ENCODE assay signal across 8 cellular contexts in genomic region chr7:108181073-108181985, GRCh38. TPM values are rescaled to one million over a fixed set of nuclear protein-coding genes. Genes with fewer than 3 reads are reported as not detected.
DNase-seq lines count a peak whose midpoint lies in the region; ATAC-seq, FAIRE-seq and TF ChIP-seq lines count a peak whose summit lies in the region.

No MANE protein-coding gene starts in this region.

- H3K4me2 ChIP-seq in OCI-LY7 (ENCODE audit: low read length) (no peak overlapping the region), H1 (ENCODE audit: insufficient read depth in 1 of 2, low read depth in 2 of 2, low read length in 2 of 2) (peak overlapping the region; percentile 15 to 37; a peak in 3 of 4 replicates), mesenchymal stem cell (ENCODE audit: low read length, poor library complexity, severe bottlenecking) (no peak overlapping the region)

- TF ChIP-seq POLR2A in H1 (IDR thresholded peaks at IDR 0.05; ENCODE audit: control extremely low read depth in 1 of 2, low read depth in 2 of 2, low read length in 2 of 2) = no peak

- H2AFZ ChIP-seq in OCI-LY7 (ENCODE audit: low read length) = peak overlapping the region; percentile 20; the same call in 1 of the 2 replicates
- no peak overlapping the region for H2AFZ ChIP-seq in H1 (ENCODE audit: low read length)
- H2AFZ ChIP-seq in mesenchymal stem cell (ENCODE audit: low read depth, low read length) = no peak overlapping the region

- no peaks in the 10 kb centered on the region for H3K9me3 Mint-ChIP-seq in activated naive CD4-positive, alpha-beta T cell treated with anti-CD3 and anti-CD28 coated beads, Interleukin-2, amount 50 U/mL, for 72 hours

- no peak overlapping the region for H3K4ac ChIP-seq in H1 (replicated peaks; ENCODE audit: insufficient read length, low read depth, low read length)
- no peak overlapping the region for H3K4ac ChIP-seq in mesenchymal stem cell (ENCODE audit: low read depth in 1 of 2, low read length in 2 of 2)

- H3K27me3 ChIP-seq in H1 (replicated peaks in 1 of 4; ENCODE audit: control insufficient read depth in 3 of 4, extremely low read depth in 1 of 4, insufficient read depth in 3 of 4, low read length in 3 of 4) = no peaks in the 10 kb centered on the region
- H3K27me3 ChIP-seq in mesenchymal stem cell (ENCODE audit: control insufficient read depth in 1 of 2, insufficient read depth in 1 of 2, low read length in 2 of 2) = peaks cover 0 to 8% of the 10 kb centered on the region in 2 experiments

- CTCF ChIA-PET in OCI-LY7 (lab: Charles Lee; ENCODE audit: unreplicated experiment) = no interaction called here
- CTCF ChIA-PET in H1 (lab: Charles Lee; ENCODE audit: partially characterized antibody) = interaction anchor here (0.6 to 0.9 kb wide), 12 partner anchors 10 to 713 kb away, joined by 3 to 7 read pairs (median 3); no protein-coding TSS in a partner anchor

- no peaks in the 10 kb centered on the region for H3K36me3 ChIP-seq in OCI-LY7 (ENCODE audit: insufficient read depth, low read length)
- H3K36me3 ChIP-seq in H1 (ENCODE audit: control insufficient read depth in 2 of 4, insufficient read depth in 4 of 4, low read length in 3 of 4) = no peaks in the 10 kb centered on the region
- no peaks in the 10 kb centered on the region for H3K36me3 ChIP-seq in mesenchymal stem cell (ENCODE audit: control insufficient read depth in 1 of 2, insufficient read depth in 2 of 2, low read depth in 1 of 2, low read length in 2 of 2)

- H3K18ac ChIP-seq in H1 (ENCODE audit: extremely low read depth, low read length) (no peak overlapping the region), mesenchymal stem cell (ENCODE audit: low read depth in 1 of 2, low read length in 2 of 2) (no peak overlapping the region)

- TF ChIP-seq RAD21 in H1 (IDR thresholded peaks at IDR 0.05 in 1 of 2, conservative IDR thresholded peaks at IDR 0.05 in 1 of 2; ENCODE audit: low read depth in 2 of 2, low read length in 2 of 2) = peak; percentile 73 to 82

- H2BK15ac ChIP-seq in H1 (ENCODE audit: low read length) = no peak overlapping the region
- no peak overlapping the region for H2BK15ac ChIP-seq in mesenchymal stem cell (ENCODE audit: low read depth, poor library complexity, severe bottlenecking)

- H4K91ac ChIP-seq in H1 (replicated peaks; ENCODE audit: insufficient read length, low read length) = no peak overlapping the region
- H4K91ac ChIP-seq in mesenchymal stem cell (ENCODE audit: low read length) = no peak overlapping the region

- H2AK5ac ChIP-seq in H1 (ENCODE audit: low read depth, low read length) (no peak overlapping the region), mesenchymal stem cell (ENCODE audit: low read length, severe bottlenecking) (no peak overlapping the region)

- H3K23me2 ChIP-seq in H1 (ENCODE audit: low read depth, low read length) = no peaks in the 10 kb centered on the region

- no peak overlapping the region for H3K56ac ChIP-seq in H1 (replicated peaks; ENCODE audit: insufficient read length, low read depth, low read length)

- no peaks in the 10 kb centered on the region for H3K9me2 ChIP-seq in OCI-LY7 (ENCODE audit: insufficient read depth, low read length)

- no peak overlapping the region for H2BK20ac ChIP-seq in H1 (ENCODE audit: low read length)

- POLR2A ChIA-PET in OCI-LY7 (lab: Charles Lee) = interaction anchor here (0.7 to 1.0 kb wide), 2 partner anchors 316 to 564 kb away, joined by 3 read pairs; no protein-coding TSS in a partner anchor
- POLR2A ChIA-PET in H1 (lab: Charles Lee; ENCODE audit: partially characterized antibody) = no interaction called here

- WGBS in H1 (ENCODE audit: extremely low coverage in 1 of 2, insufficient coverage in 1 of 2, insufficient read length in 1 of 2, insufficient replicate concordance in 2 of 2, low coverage in 1 of 2, low lambda C conversion rate in 2 of 2, missing lambda C conversion rate in 1 of 2), 2 experiments = 11% methylated on average over 8 of the region's 8 CpGs; no CpG with 5 or more reads in 1 of the 2 experiments
- 83% methylated on average over 4 of the region's 8 CpGs for WGBS in mesenchymal stem cell

- DNase-seq in activated naive CD4-positive, alpha-beta T cell treated with anti-CD3 and anti-CD28 coated beads, Interleukin-2, amount 50 U/mL, for 72 hours (ENCODE audit: low spot score in 2 of 2) = peak in 1 of 2 donors; percentile 30
- DNase-seq in activated naive CD4-positive, alpha-beta T cell treated with anti-CD3 and anti-CD28 coated beads, Interleukin-2, amount 50 U/mL, for 16 hours = no peak
- peak; percentile 54 for DNase-seq in Jurkat, Clone E6-1 (ENCODE audit: low read depth, low spot score)
- peak; percentile 45 for DNase-seq in OCI-LY7 (ENCODE audit: low spot score)
- DNase-seq in H1 (ENCODE audit: low read depth in 1 of 2, low spot score in 2 of 2) = peak; percentile 64 to 70
- peak; percentile 63 for DNase-seq in mesenchymal stem cell
- no peak for DNase-seq in activated CD4-positive, alpha-beta T cell treated with anti-CD3 and anti-CD28 coated beads for 4 hours

- no peak overlapping the region for H2BK120ac ChIP-seq in H1 (replicated peaks; ENCODE audit: low read depth, low read length)
- no peak overlapping the region for H2BK120ac ChIP-seq in mesenchymal stem cell (ENCODE audit: low read depth, low read length)

- H3K4me3 ChIP-seq in Jurkat, Clone E6-1 (ENCODE audit: low read length) = no peak overlapping the region
- H3K4me3 ChIP-seq in OCI-LY7 (ENCODE audit: low read depth, low read length, poor library complexity, severe bottlenecking) = no peak overlapping the region
- H3K4me3 ChIP-seq in H1 (ENCODE audit: extremely low read depth in 1 of 4, insufficient read depth in 2 of 4, low read depth in 3 of 4, low read length in 4 of 4) = peak overlapping the region in 1 of 4 experiments; percentile 46; a peak in 2 of 8 replicates
- no peak overlapping the region for H3K4me3 ChIP-seq in mesenchymal stem cell (ENCODE audit: insufficient read depth in 1 of 2, low read depth in 1 of 2, low read length in 2 of 2)

- H3K14ac ChIP-seq in H1 (ENCODE audit: insufficient read length) (no peak overlapping the region), mesenchymal stem cell (ENCODE audit: low read length in 2 of 2) (no peak overlapping the region)

- H4K5ac ChIP-seq in H1 (ENCODE audit: insufficient read length, low read depth, low read length) = peak overlapping the region; percentile 40

- H3K27ac Mint-ChIP-seq in activated naive CD4-positive, alpha-beta T cell treated with anti-CD3 and anti-CD28 coated beads, Interleukin-2, amount 50 U/mL, for 72 hours = no peak overlapping the region

- H4K20me1 ChIP-seq in OCI-LY7 (ENCODE audit: insufficient read depth, low read length) = no peaks in the 10 kb centered on the region
- H4K20me1 ChIP-seq in H1 (replicated peaks in 1 of 2; ENCODE audit: control insufficient read depth in 1 of 2, insufficient read depth in 2 of 2, low read length in 2 of 2) = no peaks in the 10 kb centered on the region

- no peak overlapping the region for H2BK5ac ChIP-seq in H1 (ENCODE audit: low read depth, low read length)
- H2BK5ac ChIP-seq in mesenchymal stem cell (ENCODE audit: low read depth, low read length, poor library complexity, severe bottlenecking) = no peak overlapping the region

- no peak overlapping the region for H3K23ac ChIP-seq in H1 (ENCODE audit: insufficient read length)
- no peak overlapping the region for H3K23ac ChIP-seq in mesenchymal stem cell (ENCODE audit: low read length in 2 of 2)

- FAIRE-seq in H1 (lab: Jason Lieb, UNC) = peak; percentile 95

- no peaks in the 10 kb centered on the region for H3K79me1 ChIP-seq in H1 (ENCODE audit: low read depth, low read length)
- no peaks in the 10 kb centered on the region for H3K79me1 ChIP-seq in mesenchymal stem cell (replicated peaks; ENCODE audit: low read length, poor library complexity, severe bottlenecking)

- H3K79me2 ChIP-seq in OCI-LY7 (ENCODE audit: insufficient read depth, low read depth, low read length) (no peaks in the 10 kb centered on the region), H1 (ENCODE audit: control insufficient read depth in 1 of 2, insufficient read depth in 2 of 2, low read length in 2 of 2) (no peaks in the 10 kb centered on the region)

- no peaks in the 10 kb centered on the region for H3K9me3 ChIP-seq in OCI-LY7 (ENCODE audit: low read length)
- H3K9me3 ChIP-seq in H1 (ENCODE audit: insufficient read depth in 2 of 2, low read depth in 1 of 2, low read length in 1 of 2) = no peaks in the 10 kb centered on the region
- H3K9me3 ChIP-seq in mesenchymal stem cell (ENCODE audit: control insufficient read depth, low read length) = no peaks in the 10 kb centered on the region

- H3K9ac ChIP-seq in H1 (replicated peaks in 1 of 4; ENCODE audit: extremely low read depth in 1 of 4, low read depth in 3 of 4, low read length in 3 of 4) = no peak overlapping the region
- no peak overlapping the region for H3K9ac ChIP-seq in mesenchymal stem cell (ENCODE audit: low read length)

- no peaks in the 10 kb centered on the region for H3K36me3 Mint-ChIP-seq in activated naive CD4-positive, alpha-beta T cell treated with anti-CD3 and anti-CD28 coated beads, Interleukin-2, amount 50 U/mL, for 72 hours

- H3K27ac ChIP-seq in OCI-LY7 (ENCODE audit: low read depth, low read length, poor library complexity, severe bottlenecking) (no peak overlapping the region), H1 (ENCODE audit: low read depth, low read length) (no peak overlapping the region), mesenchymal stem cell (ENCODE audit: low read length, poor library complexity, severe bottlenecking) (no peak overlapping the region)

- TF ChIP-seq EP300 in H1 (IDR thresholded peaks at IDR 0.05; ENCODE audit: borderline replicate concordance in 1 of 2, low read depth in 2 of 2, low read length in 2 of 2) = peak in 1 of 2 experiments; percentile 41; a peak in 1 of 3 replicates

- H2BK12ac ChIP-seq in H1 (ENCODE audit: low read depth, low read length) (no peak overlapping the region), mesenchymal stem cell (ENCODE audit: low read length in 2 of 2) (no peak overlapping the region)

- H3K4me1 ChIP-seq in OCI-LY7 (ENCODE audit: insufficient read depth, low read length, poor library complexity, severe bottlenecking) = no peaks in the 10 kb centered on the region
- H3K4me1 ChIP-seq in H1 (replicated peaks in 1 of 4; ENCODE audit: control insufficient read depth in 3 of 4, insufficient read depth in 4 of 4, low read length in 3 of 4) = no peaks in the 10 kb centered on the region; a peak in 3 of 7 replicates
- H3K4me1 ChIP-seq in mesenchymal stem cell (ENCODE audit: control insufficient read depth, insufficient read depth, low read depth, low read length) = no peaks in the 10 kb centered on the region

- H4K8ac ChIP-seq in H1 (ENCODE audit: extremely low read depth, insufficient read depth, low read length) (no peak overlapping the region), mesenchymal stem cell (ENCODE audit: low read length) (no peak overlapping the region)

- ATAC-seq in activated naive CD4-positive, alpha-beta T cell treated with anti-CD3 and anti-CD28 coated beads, Interleukin-2, amount 50 U/mL, for 72 hours = peak; percentile 31 to 34
- ATAC-seq in HG03460 (IDR thresholded peaks at IDR 0.05; ENCODE audit: unreplicated experiment) = no peak

- intact Hi-C loops in OCI-LY7 (cut with micrococcal nuclease; ENCODE audit: unreplicated experiment) = loop anchor here (1.0 to 10.0 kb wide), 3 partner anchors 279 to 413 kb away; no protein-coding TSS in a partner anchor

- TF ChIP-seq CTCF in OCI-LY7 (conservative IDR thresholded peaks at IDR 0.05; ENCODE audit: low read length) (peak; percentile 94), H1 (IDR thresholded peaks at IDR 0.05; ENCODE audit: control extremely low read depth in 1 of 3, insufficient read depth in 1 of 3, low read depth in 1 of 3, low read length in 3 of 3) (peak in 2 of 3 experiments; percentile 39 to 52; a peak in 2 of 4 replicates)

- no TSS peak for BruUV-seq in OCI-LY7 (replicated peaks; lab: Mats Ljungman, UMichigan)

RNA-seq across cellular contexts. Expression of gene LAMB4, which starts 51.2 kb away (rescaled TPM):
- not detected for total RNA-seq in activated naive CD4-positive, alpha-beta T cell treated with anti-CD3 and anti-CD28 coated beads, Interleukin-2, amount 50 U/mL, for 72 hours
- not detected for polyA plus RNA-seq in Jurkat, Clone E6-1 (2012; ENCODE audit: insufficient read depth, insufficient read length)
- not detected in 2 replicates for total RNA-seq in OCI-LY7 (2014; rRNA removed; shearing (Covaris generic))
- total RNA-seq in OCI-LY7 (2022) = not detected in 2 replicates
- not detected in 2 replicates for total RNA-seq in H1 (2021; fragmentation: NEBNext Ultra II Directional; extraction: Animal tissue kit (Norgen Biotek cat#: 25700))
- polyA plus RNA-seq in H1 (2011; rRNA removed) = not detected in 2 replicates
- polyA plus RNA-seq in H1 (2011; cell fraction: cytosol; rRNA removed) = not detected
- polyA plus RNA-seq in H1 (2011; cell fraction: nucleus; rRNA removed) = not detected
- not detected in 4 replicates for polyA plus RNA-seq in H1 (2012, experiment 1 of 2)
- polyA plus RNA-seq in H1 (2012, experiment 2 of 2) = not detected
- not detected for polyA plus RNA-seq in H1 (2013, experiment 1 of 2)
- polyA plus RNA-seq in H1 (2013, experiment 2 of 2) = not detected
- not detected in 2 replicates for polyA minus RNA-seq in H1 (2011; rRNA and poly(A)+ RNA removed)
- not detected for polyA minus RNA-seq in H1 (2011; cell fraction: cytosol; rRNA and poly(A)+ RNA removed)
- polyA minus RNA-seq in H1 (2011; cell fraction: nucleus; rRNA and poly(A)+ RNA removed) = not detected
- polyA plus RNA-seq in mesenchymal stem cell (2013, experiment 1 of 2) = 0.25 TPM
- 0.18 TPM for polyA plus RNA-seq in mesenchymal stem cell (2013, experiment 2 of 2)

Comparison
In these comparisons a context has a peak if more than half of its experiments do, and no peak if none do; other contexts are left out.
1. DNase-seq: peak in Jurkat, Clone E6-1 (single experiment), OCI-LY7 (single experiment), H1 (2 of 2) and mesenchymal stem cell (single experiment); none in activated naive CD4-positive, alpha-beta T cell treated with anti-CD3 and anti-CD28 coated beads, Interleukin-2, amount 50 U/mL, for 16 hours (single experiment) and activated CD4-positive, alpha-beta T cell treated with anti-CD3 and anti-CD28 coated beads for 4 hours (0 of 2).
2. H3K4me2 ChIP-seq: peak in H1 (2 of 2); none in OCI-LY7 (single experiment) and mesenchymal stem cell (single experiment).